20 cellular contexts compared by ENCODE assay signal in genomic region chr3:123698813-123699212, GRCh38.
DNase-seq lines count a peak whose midpoint lies in the region; ATAC-seq and TF ChIP-seq lines count a peak whose summit lies in the region.
"Had no signal": no experiment of that assay in that cellular context is flagged by ENCODE, and none has a peak within 500 bp of the region (broad histone marks: within the 10 kb centered on the region; RNA-seq: fewer than 3 reads in every experiment).

No MANE protein-coding gene starts in this region.

- H3K18ac ChIP-seq in IMR-90 (ENCODE audit: low read depth, low read length) = no peak overlapping the region; the same call in 1 of the 2 replicates

- peak overlapping the region; percentile 39 to 40; a peak in 2 of 4 replicates for H4K8ac ChIP-seq in IMR-90 (ENCODE audit: low read depth in 2 of 2, low read length in 2 of 2)

- in situ Hi-C loops in IMR-90 (cut with MboI; ENCODE audit: low sequenced_read_pairs) = no loop called here

- CTCF ChIA-PET in IMR-90 (lab: Yijun Ruan, JAX) = interaction anchor here (1.3 kb wide), 1 partner anchor 47 kb away, joined by 5 read pairs; no protein-coding TSS in a partner anchor

- no peaks in the 10 kb centered on the region for H3K79me2 ChIP-seq in Karpas-422 (ENCODE audit: low read length)

- peak overlapping the region; percentile 15 for H2AK9ac ChIP-seq in IMR-90 (replicated peaks; ENCODE audit: low read depth, low read length, poor library complexity)

- H3K4me2 ChIP-seq in IMR-90 (ENCODE audit: low read depth, low read length) (peak overlapping the region; percentile 20; the same call in 1 of the 2 replicates), Karpas-422 (ENCODE audit: low read depth, low read length, poor library complexity, severe bottlenecking) (no peak overlapping the region)

- ATAC-seq in IMR-90 (ENCODE audit: low read depth) (no peak), HG02798 (IDR thresholded peaks at IDR 0.05; ENCODE audit: poor library complexity, unreplicated experiment) (no peak)
- ATAC-seq: CD8-positive, alpha-beta T cell had no signal

- no peak overlapping the region; the same call in 1 of the 2 replicates for H3K4me3 ChIP-seq in IMR-90 (ENCODE audit: insufficient read depth, low read depth, low read length)
- H3K4me3 ChIP-seq in coronary artery = peak overlapping the region; percentile 81
- H3K4me3 ChIP-seq in mucosa of rectum (ENCODE audit: low read length in 2 of 2) = peak overlapping the region; percentile 61 to 72
- peak overlapping the region in 3 of 5 donors; percentile 33 to 58 (median 53) for H3K4me3 ChIP-seq in subcutaneous abdominal adipose tissue (ENCODE audit: low read depth in 1 of 5, low read length in 5 of 5)
- no peak overlapping the region for H3K4me3 ChIP-seq in Karpas-422 (ENCODE audit: low read length)
- H3K4me3 ChIP-seq: SJCRH30 had no signal

- no peaks in the 10 kb centered on the region for H3K9me2 ChIP-seq in Karpas-422 (replicated peaks; ENCODE audit: insufficient read depth, low read length)

- H4K5ac ChIP-seq in IMR-90 (ENCODE audit: low read depth, low read length) = no peak overlapping the region

- intact Hi-C loops in IMR-90 (cut with micrococcal nuclease) = no loop called here

- H3K36me3 ChIP-seq in IMR-90 (ENCODE audit: control insufficient read depth, insufficient read depth, low read length) = peaks cover 64% of the 10 kb centered on the region
- H3K36me3 ChIP-seq in mucosa of rectum (ENCODE audit: control insufficient read depth in 2 of 2, insufficient read depth in 2 of 2, low read length in 2 of 2) = no peaks in the 10 kb centered on the region
- peaks cover 0 to 32% (median 3%) of the 10 kb centered on the region in 5 donors for H3K36me3 ChIP-seq in subcutaneous abdominal adipose tissue (ENCODE audit: control insufficient read depth in 5 of 5, insufficient read depth in 5 of 5, low read length in 5 of 5)
- H3K36me3 ChIP-seq in Karpas-422 (ENCODE audit: insufficient read depth, low read length) = no peaks in the 10 kb centered on the region
- H3K36me3 ChIP-seq: SJCRH30 had no signal

- peaks cover 11% of the 10 kb centered on the region; the same call in 1 of the 2 replicates for H4K20me1 ChIP-seq in IMR-90 (ENCODE audit: insufficient read depth, low read length)
- no peaks in the 10 kb centered on the region for H4K20me1 ChIP-seq in Karpas-422 (ENCODE audit: insufficient read depth, low read depth, low read length)

- peaks cover 24% of the 10 kb centered on the region for H3K9me1 ChIP-seq in IMR-90 (ENCODE audit: insufficient read depth, low read length)

- H2AK5ac ChIP-seq in IMR-90 (ENCODE audit: low read depth, low read length) = peak overlapping the region; percentile 23

- H3K14ac ChIP-seq in IMR-90 (replicated peaks; ENCODE audit: low read depth, low read length) = no peak overlapping the region; the same call in 1 of the 2 replicates

- H3K9me3 ChIP-seq in IMR-90 (ENCODE audit: control insufficient read depth, insufficient read depth, low read length) (no peaks in the 10 kb centered on the region), mucosa of rectum (ENCODE audit: control insufficient read depth in 2 of 2, low read length in 2 of 2) (no peaks in the 10 kb centered on the region), subcutaneous abdominal adipose tissue (ENCODE audit: control insufficient read depth in 5 of 5, low read length in 5 of 5) (no peaks in the 10 kb centered on the region), Karpas-422 (ENCODE audit: low read length) (no peaks in the 10 kb centered on the region)
- H3K9me3 ChIP-seq: SJCRH30 had no signal

- no peak for TF ChIP-seq RAD21 in IMR-90 (IDR thresholded peaks at IDR 0.05; ENCODE audit: low read length)

- TF ChIP-seq CTCF in IMR-90 (conservative IDR thresholded peaks at IDR 0.05; ENCODE audit: low read depth, low read length) (no peak), coronary artery (IDR thresholded peaks at IDR 0.05) (no peak)

- peak overlapping the region; percentile 62 for H3K9ac ChIP-seq in IMR-90 (ENCODE audit: low read depth, low read length)
- H3K9ac ChIP-seq in mucosa of rectum (ENCODE audit: low read depth in 1 of 2, low read length in 2 of 2) = peak overlapping the region; percentile 32 to 48
- H3K9ac ChIP-seq in subcutaneous abdominal adipose tissue (ENCODE audit: low read length in 5 of 5) = peak overlapping the region in 2 of 5 donors; percentile 28 to 43
- no peak overlapping the region for H3K9ac ChIP-seq in Karpas-422 (ENCODE audit: low read length)

- H2BK120ac ChIP-seq in IMR-90 (ENCODE audit: low read depth, low read length) = peak overlapping the region; percentile 75; the same call in 1 of the 2 replicates

- no peaks in the 10 kb centered on the region for H3K27me3 ChIP-seq in IMR-90 (ENCODE audit: control insufficient read depth, insufficient read depth, low read length)
- H3K27me3 ChIP-seq in mucosa of rectum (ENCODE audit: control insufficient read depth in 2 of 2, insufficient read depth in 2 of 2, low read length in 2 of 2) = no peaks in the 10 kb centered on the region
- H3K27me3 ChIP-seq in subcutaneous abdominal adipose tissue (ENCODE audit: control insufficient read depth in 5 of 5, insufficient read depth in 4 of 5, low read length in 5 of 5) = no peaks in the 10 kb centered on the region
- H3K27me3 ChIP-seq in Karpas-422 (ENCODE audit: low read length) = no peaks in the 10 kb centered on the region
- H3K27me3 ChIP-seq: SJCRH30 had no signal

- H2AFZ ChIP-seq in IMR-90 (replicated peaks; ENCODE audit: low read length, poor library complexity) (no peak overlapping the region), Karpas-422 (ENCODE audit: low read length) (no peak overlapping the region)

- H3K23ac ChIP-seq in IMR-90 (ENCODE audit: low read depth, low read length) = peak overlapping the region; percentile 50; the same call in 1 of the 2 replicates

- no peak overlapping the region for H3K56ac ChIP-seq in IMR-90 (ENCODE audit: extremely low read depth, insufficient read depth, low read length)

- peak overlapping the region; percentile 83 for H3K4ac ChIP-seq in IMR-90 (ENCODE audit: low read depth, low read length)

- no peak overlapping the region; the same call in 1 of the 2 replicates for H2BK20ac ChIP-seq in IMR-90 (ENCODE audit: low read depth, low read length)

- peak overlapping the region; percentile 15; the same call in 1 of the 2 replicates for H3K27ac ChIP-seq in IMR-90 (ENCODE audit: insufficient read depth, low read length)
- peak overlapping the region; percentile 90 to 98 for H3K27ac ChIP-seq in coronary artery
- peak overlapping the region; percentile 53 to 80 for H3K27ac ChIP-seq in mucosa of rectum (ENCODE audit: low read depth in 2 of 2, low read length in 2 of 2)
- H3K27ac ChIP-seq in subcutaneous abdominal adipose tissue (ENCODE audit: low read depth, low read length) = no peak overlapping the region
- no peak overlapping the region for H3K27ac ChIP-seq in Karpas-422 (ENCODE audit: low read length)
- H3K27ac ChIP-seq: HL-60, SJCRH30 had no signal

- POLR2A ChIA-PET in IMR-90 (lab: Charles Lee; ENCODE audit: unreplicated experiment) = no interaction called here

- no peak overlapping the region for H2BK15ac ChIP-seq in IMR-90 (ENCODE audit: low read depth, low read length)

- 0 out of 2 replicates have a peak overlapping the region, but pooled peaks have one; percentile 8 for H4K91ac ChIP-seq in IMR-90 (ENCODE audit: insufficient read depth, low read depth, low read length)

- DNase-seq in IMR-90 (no peak), coronary artery (ENCODE audit: low spot score) (no peak), NCI-H2227 (lab: John Stamatoyannopoulos, UW; ENCODE audit: unreplicated experiment) (no peak), cortex of kidney (lab: John Stamatoyannopoulos, UW) (no peak), Karpas-422 (no peak)
- DNase-seq: activated CD4-positive, alpha-beta T cell treated with anti-CD3 and anti-CD28 coated beads for 1 hour; CD8-positive, alpha-beta T cell; glutamatergic neuron; immature natural killer cell; KBM-7; NCI-H1048; NCI-H2107; NCI-H748 treated with DMSO at 0.1 percent for 48 hours; OCI-M1; SJCRH30; T-helper 9 cell had no signal

- dilution Hi-C loops in IMR-90 (cut with HindIII; ENCODE audit: low sequenced_read_pairs, unreplicated experiment) = no loop called here

- H2BK5ac ChIP-seq in IMR-90 (ENCODE audit: low read depth, low read length, poor library complexity, severe bottlenecking) = no peak overlapping the region

- H3K79me1 ChIP-seq in IMR-90 (ENCODE audit: low read depth in 1 of 2, low read length in 2 of 2) = peaks cover 30 to 77% of the 10 kb centered on the region in 2 experiments

- no CpG with 5 or more reads among the region's 5 CpGs for WGBS in IMR-90 (ENCODE audit: extremely low coverage in 2 of 2, insufficient read length in 1 of 2), 2 experiments

- H3K4me1 ChIP-seq in IMR-90 (ENCODE audit: control insufficient read depth, insufficient read depth, low read length) = peaks cover 50% of the 10 kb centered on the region
- H3K4me1 ChIP-seq in mucosa of rectum (ENCODE audit: control insufficient read depth in 2 of 2, insufficient read depth in 2 of 2, low read length in 2 of 2) = peaks cover 9 to 14% of the 10 kb centered on the region in 2 donors
- H3K4me1 ChIP-seq in subcutaneous abdominal adipose tissue (ENCODE audit: control insufficient read depth in 5 of 5, insufficient read depth in 5 of 5, low read length in 5 of 5) = peaks cover 11 to 65% (median 41%) of the 10 kb centered on the region in 5 donors
- H3K4me1 ChIP-seq in Karpas-422 (ENCODE audit: low read length) = no peaks in the 10 kb centered on the region

- BruUV-seq in IMR-90 (replicated peaks; lab: Mats Ljungman, UMichigan) = no TSS peak

- no peak for TF ChIP-seq POLR2A in IMR-90 (IDR thresholded peaks at IDR 0.05; ENCODE audit: low read depth, low read length)

TF ChIP-seq in IMR-90, 13 proteins besides CTCF, POLR2A, EP300 and RAD21 (continues in another document):
- TF ChIP-seq MAFK (IDR thresholded peaks at IDR 0.05; ENCODE audit: low read depth, low read length) (no peak), RFX5 (IDR thresholded peaks at IDR 0.05; ENCODE audit: low read depth, low read length) (no peak), RCOR1 (IDR thresholded peaks at IDR 0.05; ENCODE audit: insufficient replicate concordance, low read length) (no peak), CHD1 (IDR thresholded peaks at IDR 0.05; ENCODE audit: low read depth, low read length) (no peak), BHLHE40 (IDR thresholded peaks at IDR 0.05; ENCODE audit: low read depth, low read length) (no peak), FOS (IDR thresholded peaks at IDR 0.05; ENCODE audit: low read depth, low read length) (no peak)
- TF ChIP-seq, protein P1, sequence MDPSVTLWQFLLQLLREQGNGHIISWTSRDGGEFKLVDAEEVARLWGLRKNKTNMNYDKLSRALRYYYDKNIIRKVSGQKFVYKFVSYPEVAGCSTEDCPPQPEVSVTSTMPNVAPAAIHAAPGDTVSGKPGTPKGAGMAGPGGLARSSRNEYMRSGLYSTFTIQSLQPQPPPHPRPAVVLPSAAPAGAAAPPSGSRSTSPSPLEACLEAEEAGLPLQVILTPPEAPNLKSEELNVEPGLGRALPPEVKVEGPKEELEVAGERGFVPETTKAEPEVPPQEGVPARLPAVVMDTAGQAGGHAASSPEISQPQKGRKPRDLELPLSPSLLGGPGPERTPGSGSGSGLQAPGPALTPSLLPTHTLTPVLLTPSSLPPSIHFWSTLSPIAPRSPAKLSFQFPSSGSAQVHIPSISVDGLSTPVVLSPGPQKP (IDR thresholded peaks at IDR 0.05; ENCODE audit: borderline replicate concordance, low read depth, low read length) = no peak

Comparison
In these comparisons a context has a peak if more than half of its experiments do, and no peak if none do; other contexts are left out.
1. H3K27ac ChIP-seq: peak in IMR-90 (single experiment), coronary artery (2 of 2) and mucosa of rectum (2 of 2); none in subcutaneous abdominal adipose tissue (single experiment) and Karpas-422 (single experiment).
2. H3K4me3 ChIP-seq: peak in coronary artery (single experiment), mucosa of rectum (2 of 2) and subcutaneous abdominal adipose tissue (3 of 5); none in IMR-90 (single experiment) and Karpas-422 (single experiment).